ENCODE assay signal across 1 cellular context in genomic region chr10:68600041-68600778, GRCh38.
TF ChIP-seq lines count a peak whose summit lies in the region.

No MANE protein-coding gene starts in this region.

TF ChIP-seq in HepG2, 621 proteins besides CTCF, POLR2A, EP300 and RAD21 (continued from another document and continues in another):
- TF ChIP-seq AHDC1 (CRISPR knock-in tag; IDR thresholded peaks at IDR 0.05; ENCODE audit: borderline replicate concordance): peak; percentile 66; the same call in 1 of the 2 replicates
- TF ChIP-seq ZNF749 (CRISPR knock-in tag; IDR thresholded peaks at IDR 0.05; ENCODE audit: borderline replicate concordance): no peak
- no peak for TF ChIP-seq ARHGAP35 (CRISPR knock-in tag; IDR thresholded peaks at IDR 0.05; ENCODE audit: borderline replicate concordance)
- peak; percentile 37; the same call in 1 of the 2 replicates for TF ChIP-seq HMG20A (CRISPR knock-in tag; IDR thresholded peaks at IDR 0.05; ENCODE audit: borderline replicate concordance)
- 0 out of 2 replicates have a peak, but pooled peaks have one; percentile 69 for TF ChIP-seq ESRRA (CRISPR knock-in tag; IDR thresholded peaks at IDR 0.05; ENCODE audit: low read depth)
- no peak for TF ChIP-seq IKZF4 (CRISPR knock-in tag; IDR thresholded peaks at IDR 0.05; ENCODE audit: borderline replicate concordance, low read depth, not compliant biosample characterization)
- no peak for TF ChIP-seq IRF1 (CRISPR knock-in tag; IDR thresholded peaks at IDR 0.05; ENCODE audit: low read depth)
- 0 out of 2 replicates have a peak, but pooled peaks have one; percentile 16 for TF ChIP-seq NFIC (IDR thresholded peaks at IDR 0.05; ENCODE audit: low read length)
- TF ChIP-seq POLR2AphosphoS5 (IDR thresholded peaks at IDR 0.05; ENCODE audit: low read depth, low read length): peak; percentile 36; the same call in 1 of the 2 replicates
- peak; percentile 79; the same call in 1 of the 2 replicates for TF ChIP-seq ZFP37 (CRISPR knock-in tag; IDR thresholded peaks at IDR 0.05; ENCODE audit: borderline replicate concordance)
- TF ChIP-seq CCDC6 (CRISPR knock-in tag; IDR thresholded peaks at IDR 0.05): no peak
- no peak; the same call in 1 of the 2 replicates for TF ChIP-seq NR0B2 (CRISPR knock-in tag; IDR thresholded peaks at IDR 0.05)
- peak; percentile 71 for TF ChIP-seq NFYC (CRISPR knock-in tag; IDR thresholded peaks at IDR 0.05)
- TF ChIP-seq ZNF10 (CRISPR knock-in tag; IDR thresholded peaks at IDR 0.05; ENCODE audit: borderline replicate concordance, low read depth): no peak
- TF ChIP-seq ZNF740 (CRISPR knock-in tag; IDR thresholded peaks at IDR 0.05): no peak
- no peak for TF ChIP-seq NFE2L1 (CRISPR knock-in tag; IDR thresholded peaks at IDR 0.05; ENCODE audit: borderline replicate concordance)
- no peak; the same call in 1 of the 2 replicates for TF ChIP-seq ZNF652 (CRISPR knock-in tag; IDR thresholded peaks at IDR 0.05; ENCODE audit: borderline replicate concordance, low read depth)
- no peak for TF ChIP-seq ZBTB42 (CRISPR knock-in tag; IDR thresholded peaks at IDR 0.05)
- TF ChIP-seq IKZF1 (IDR thresholded peaks at IDR 0.05): no peak
- TF ChIP-seq ZNF777 (CRISPR knock-in tag; IDR thresholded peaks at IDR 0.05): peak; percentile 21; the same call in 1 of the 2 replicates
- no peak; the same call in 1 of the 2 replicates for TF ChIP-seq ZNF670 (CRISPR knock-in tag; IDR thresholded peaks at IDR 0.05; ENCODE audit: borderline replicate concordance)
- TF ChIP-seq ZNF264 (CRISPR knock-in tag; IDR thresholded peaks at IDR 0.05): peak; percentile 82; the same call in 1 of the 2 replicates
- no peak for TF ChIP-seq ZBTB40 (IDR thresholded peaks at IDR 0.05)
- TF ChIP-seq ZBTB40 (CRISPR knock-in tag; IDR thresholded peaks at IDR 0.05): peak; percentile 22; the same call in 1 of the 2 replicates
- TF ChIP-seq ZNF225 (CRISPR knock-in tag; IDR thresholded peaks at IDR 0.05): no peak
- TF ChIP-seq ZNF121 (CRISPR knock-in tag; IDR thresholded peaks at IDR 0.05): peak; percentile 20; the same call in 1 of the 2 replicates
- TF ChIP-seq SOX6 (IDR thresholded peaks at IDR 0.05): no peak
- peak; percentile 89 for TF ChIP-seq SOX6 (CRISPR knock-in tag; IDR thresholded peaks at IDR 0.05)
- no peak for TF ChIP-seq RERE (CRISPR knock-in tag; IDR thresholded peaks at IDR 0.05; ENCODE audit: low read depth)
- TF ChIP-seq ZNF788 (CRISPR knock-in tag; IDR thresholded peaks at IDR 0.05; ENCODE audit: borderline replicate concordance): peak; percentile 52; the same call in 1 of the 2 replicates
- TF ChIP-seq RNF219 (CRISPR knock-in tag; IDR thresholded peaks at IDR 0.05): no peak
- TF ChIP-seq SMYD3 (CRISPR knock-in tag; IDR thresholded peaks at IDR 0.05): no peak
- TF ChIP-seq NFKBIZ (CRISPR knock-in tag; IDR thresholded peaks at IDR 0.05): no peak
